In genomic region chr7:158863611-158864506, GRCh38 we compare ENCODE assay signal across 1 cellular context.
A peak's percentile ranks its signal among the peaks of the same experiment; 100 is the strongest.
TF ChIP-seq lines count a peak whose summit lies in the region.

No MANE protein-coding gene starts in this region.

TF ChIP-seq in HCT116, 20 proteins besides CTCF, POLR2A, EP300 and RAD21:
- TF ChIP-seq ZNF274 (IDR thresholded peaks at IDR 0.05; ENCODE audit: low read depth, low read length), result no peak
- TF ChIP-seq YY1 (IDR thresholded peaks at IDR 0.05; ENCODE audit: extremely low read depth, insufficient replicate concordance, low read depth, low read length), result no peak
- TF ChIP-seq CBX3 (IDR thresholded peaks at IDR 0.05; ENCODE audit: low read depth), result no peak
- TF ChIP-seq EGR1 (IDR thresholded peaks at IDR 0.05; ENCODE audit: low read depth), result no peak
- TF ChIP-seq, protein P1, sequence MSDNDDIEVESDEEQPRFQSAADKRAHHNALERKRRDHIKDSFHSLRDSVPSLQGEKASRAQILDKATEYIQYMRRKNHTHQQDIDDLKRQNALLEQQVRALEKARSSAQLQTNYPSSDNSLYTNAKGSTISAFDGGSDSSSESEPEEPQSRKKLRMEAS (IDR thresholded peaks at IDR 0.05), result no peak
- TF ChIP-seq CEBPB (IDR thresholded peaks at IDR 0.05; ENCODE audit: low read depth), result no peak
- peak; percentile 56 for TF ChIP-seq POLR2AphosphoS5 (IDR thresholded peaks at IDR 0.05; ENCODE audit: low read depth, low read length)
- no peak for TF ChIP-seq EZH2 (IDR thresholded peaks at IDR 0.05)
- TF ChIP-seq ELF1 (IDR thresholded peaks at IDR 0.05; ENCODE audit: borderline replicate concordance, low read depth), result no peak
